8 cellular contexts compared by ENCODE assay signal in genomic region chr17:47850692-47851573, GRCh38. TPM values are rescaled to one million over a fixed set of nuclear protein-coding genes. Genes with fewer than 3 reads are reported as not detected.
DNase-seq lines count a peak whose midpoint lies in the region; ATAC-seq and TF ChIP-seq lines count a peak whose summit lies in the region.

SP6 (minus strand) TSS chr17:47851163; CDS start chr17:47848429, 2,734 bp downstream.

- peaks cover 22% of the 10 kb centered on the region for H3K27me3 ChIP-seq in MG63

- TF ChIP-seq CTCF in GM13976 (IDR thresholded peaks at IDR 0.05; ENCODE audit: borderline replicate concordance, control extremely low read depth, extremely low read depth, insufficient read depth, missing control alignments) (no peak), endothelial cell (IDR thresholded peaks at IDR 0.05; ENCODE audit: unreplicated experiment) (no peak)

- peaks cover 11% of the 10 kb centered on the region for H3K27me3 Mint-ChIP-seq in endothelial cell (ENCODE audit: unreplicated experiment)

- H3K9me3 ChIP-seq in MG63: no peaks in the 10 kb centered on the region

- H3K9me3 Mint-ChIP-seq in endothelial cell (ENCODE audit: unreplicated experiment): no peaks in the 10 kb centered on the region
- no peaks in the 10 kb centered on the region for H3K9me3 Mint-ChIP-seq in stimulated activated effector memory CD8-positive, alpha-beta T cell treated with anti-CD3 and anti-CD28 coated beads, Interleukin-12 subunit alpha, Interleukin-12 subunit beta, amount 100 ng/mL, for 72 hours

- ATAC-seq in stimulated activated effector memory CD8-positive, alpha-beta T cell treated with anti-CD3 and anti-CD28 coated beads, Interleukin-12 subunit alpha, Interleukin-12 subunit beta, amount 100 ng/mL, for 72 hours: peak; percentile 92
- no peak for ATAC-seq in GM21515 (IDR thresholded peaks at IDR 0.05; ENCODE audit: unreplicated experiment)

- H3K4me3 ChIP-seq in MG63: no peak within 1 kb of the TSS

- peak within 1 kb of the TSS; percentile 54 for H3K27ac Mint-ChIP-seq in endothelial cell (ENCODE audit: unreplicated experiment)
- no peak within 1 kb of the TSS for H3K27ac Mint-ChIP-seq in stimulated activated effector memory CD8-positive, alpha-beta T cell treated with anti-CD3 and anti-CD28 coated beads, Interleukin-12 subunit alpha, Interleukin-12 subunit beta, amount 100 ng/mL, for 72 hours

- in situ Hi-C loops in GM13976 (cut with MboI; ENCODE audit: low sequenced_read_pairs, unreplicated experiment): no loop called here

- H3K36me3 ChIP-seq in MG63: no peaks in the 10 kb centered on the region

- H3K4me1 Mint-ChIP-seq in endothelial cell (ENCODE audit: unreplicated experiment): peaks cover 66% of the 10 kb centered on the region
- H3K4me1 Mint-ChIP-seq in stimulated activated effector memory CD8-positive, alpha-beta T cell treated with anti-CD3 and anti-CD28 coated beads, Interleukin-12 subunit alpha, Interleukin-12 subunit beta, amount 100 ng/mL, for 72 hours: peaks cover 26% of the 10 kb centered on the region

- H3K36me3 Mint-ChIP-seq in endothelial cell (ENCODE audit: low read depth, unreplicated experiment): peaks cover 12% of the 10 kb centered on the region
- H3K36me3 Mint-ChIP-seq in stimulated activated effector memory CD8-positive, alpha-beta T cell treated with anti-CD3 and anti-CD28 coated beads, Interleukin-12 subunit alpha, Interleukin-12 subunit beta, amount 100 ng/mL, for 72 hours: no peaks in the 10 kb centered on the region

- peak within 1 kb of the TSS; percentile 93 for H3K4me3 Mint-ChIP-seq in endothelial cell (ENCODE audit: unreplicated experiment)
- H3K4me3 Mint-ChIP-seq in stimulated activated effector memory CD8-positive, alpha-beta T cell treated with anti-CD3 and anti-CD28 coated beads, Interleukin-12 subunit alpha, Interleukin-12 subunit beta, amount 100 ng/mL, for 72 hours: peak within 1 kb of the TSS; percentile 67

- peak; percentile 73 for DNase-seq in GM13976 (ENCODE audit: low spot score)
- peak; percentile 81 for DNase-seq in NCI-H2196 treated with DMSO at 0.1 percent for 48 hours (lab: John Stamatoyannopoulos, UW; ENCODE audit: unreplicated experiment)
- DNase-seq in activated CD8-positive, alpha-beta memory T cell treated with anti-CD3 and anti-CD28 coated beads for 4 hours (ENCODE audit: low read depth in 2 of 2): peak; percentile 43 to 49
- peak; percentile 70 for DNase-seq in endothelial cell (ENCODE audit: low spot score)
- DNase-seq in myocyte (ENCODE audit: low read depth): peak; percentile 49
- peak; percentile 51 to 74 for DNase-seq in stimulated activated effector memory CD8-positive, alpha-beta T cell treated with anti-CD3 and anti-CD28 coated beads, Interleukin-12 subunit alpha, Interleukin-12 subunit beta, amount 100 ng/mL, for 72 hours (ENCODE audit: low spot score in 2 of 2)
- DNase-seq in MG63: no peak

RNA-seq across cellular contexts. Expression of gene SP6, which starts in this region (rescaled TPM):
- 30.7 TPM for total RNA-seq in endothelial cell (ENCODE audit: unreplicated experiment)
- 0.05 and 0.16 TPM in 2 replicates for total RNA-seq in myocyte
- polyA plus RNA-seq in myocyte (2012): 0.05 TPM
- not detected in 2 replicates for total RNA-seq in MG63 (2014; rRNA removed; shearing (Covaris generic); ENCODE audit: low replicate concordance)

Comparison
In these comparisons a context has a peak if more than half of its experiments do, and no peak if none do; other contexts are left out.
1. RNA of gene SP6 (total RNA-seq): 30.7 TPM in endothelial cell (single experiment); 0.05 to 0.16 TPM in myocyte and not detected in MG63; every median in the first group is over 10 times any median in the second.
2. Peak in DNase-seq in myocyte; RNA of the gene not detected or under 1 TPM.